ENCODE assay signal across 8 cellular contexts in the genomic region with DNA sequence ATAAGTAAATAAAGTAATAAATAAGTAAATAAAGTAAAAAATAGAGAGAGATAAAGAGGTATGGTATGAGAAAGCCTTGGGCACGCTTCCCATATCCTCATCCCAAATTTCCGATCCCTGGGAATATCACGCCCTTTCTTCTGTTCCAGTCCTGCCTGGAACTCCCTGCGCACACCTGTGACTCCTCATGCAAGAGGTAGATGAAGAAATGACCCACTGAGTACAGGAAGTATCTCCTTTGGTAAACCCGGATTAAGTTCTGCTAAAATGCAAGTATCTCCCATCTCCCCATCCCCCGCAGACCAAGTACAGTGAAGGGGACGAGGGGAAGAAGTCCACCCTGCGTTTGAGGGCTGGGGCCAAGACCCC. TPM values are rescaled to one million over a fixed set of nuclear protein-coding genes. Genes with fewer than 3 reads are reported as not detected.
DNase-seq lines count a peak whose midpoint lies in the region; ATAC-seq and TF ChIP-seq lines count a peak whose summit lies in the region.

No MANE protein-coding gene starts in this region.

- H3K36me3 Mint-ChIP-seq in brain: peaks cover 15% of the 10 kb centered on the region

- H3K27me3 ChIP-seq in mucosa of stomach (ENCODE audit: control insufficient read depth, insufficient read depth, low read length): no peaks in the 10 kb centered on the region

- H3K4me3 ChIP-seq in AG10803 (ENCODE audit: low read length) (peak overlapping the region; percentile 90), mucosa of stomach (ENCODE audit: low read length) (peak overlapping the region; percentile 34)

- ATAC-seq in HG03039 (IDR thresholded peaks at IDR 0.05; ENCODE audit: unreplicated experiment) (peak; percentile 17), GM18519 (IDR thresholded peaks at IDR 0.05; ENCODE audit: low FRiP score, unreplicated experiment) (no peak), GM21515 (IDR thresholded peaks at IDR 0.05; ENCODE audit: unreplicated experiment) (no peak), HG02623 (IDR thresholded peaks at IDR 0.05; ENCODE audit: unreplicated experiment) (no peak)

- H3K9ac ChIP-seq in mucosa of stomach (ENCODE audit: low read length): peak overlapping the region; percentile 97

- H3K4me3 Mint-ChIP-seq in brain: peak overlapping the region; percentile 90 to 97 (median 91)

- TF ChIP-seq CTCF in AG10803 (conservative IDR thresholded peaks at IDR 0.05; ENCODE audit: low read length) (no peak), brain (conservative IDR thresholded peaks at IDR 0.05) (no peak)

- no peaks in the 10 kb centered on the region for H3K4me1 ChIP-seq in mucosa of stomach (ENCODE audit: control insufficient read depth, insufficient read depth, low read length)

- peaks cover 42% of the 10 kb centered on the region for H3K4me1 Mint-ChIP-seq in brain

- DNase-seq in AG10803 (ENCODE audit: low read depth) (no peak), globus pallidus (ENCODE audit: low spot score) (no peak)

- peak overlapping the region; percentile 76 to 98 (median 97) for H3K27ac Mint-ChIP-seq in brain

- peaks cover 10% of the 10 kb centered on the region for H3K27me3 Mint-ChIP-seq in brain

- H3K9me3 Mint-ChIP-seq in brain: no peaks in the 10 kb centered on the region

- H3K36me3 ChIP-seq in mucosa of stomach (ENCODE audit: control insufficient read depth, insufficient read depth, low read length): no peaks in the 10 kb centered on the region

- no peaks in the 10 kb centered on the region for H3K9me3 ChIP-seq in mucosa of stomach (ENCODE audit: control insufficient read depth, low read length)

RNA-seq across cellular contexts. Expression of gene ZNF136, which starts 0.4 kb away (rescaled TPM):
- polyA plus RNA-seq in brain (ENCODE audit: insufficient read depth, low read depth, low replicate concordance): 2.9 TPM

RNA-seq across cellular contexts. Expression of gene ZNF625, which starts 6.0 kb away (rescaled TPM):
- 1.4 TPM for polyA plus RNA-seq in brain (ENCODE audit: insufficient read depth, low read depth, low replicate concordance)

RNA-seq across cellular contexts. Expression of gene ZNF20, which starts 22.3 kb away (rescaled TPM):
- polyA plus RNA-seq in brain (ENCODE audit: insufficient read depth, low read depth, low replicate concordance): 0.68 TPM
